In the genomic region with DNA sequence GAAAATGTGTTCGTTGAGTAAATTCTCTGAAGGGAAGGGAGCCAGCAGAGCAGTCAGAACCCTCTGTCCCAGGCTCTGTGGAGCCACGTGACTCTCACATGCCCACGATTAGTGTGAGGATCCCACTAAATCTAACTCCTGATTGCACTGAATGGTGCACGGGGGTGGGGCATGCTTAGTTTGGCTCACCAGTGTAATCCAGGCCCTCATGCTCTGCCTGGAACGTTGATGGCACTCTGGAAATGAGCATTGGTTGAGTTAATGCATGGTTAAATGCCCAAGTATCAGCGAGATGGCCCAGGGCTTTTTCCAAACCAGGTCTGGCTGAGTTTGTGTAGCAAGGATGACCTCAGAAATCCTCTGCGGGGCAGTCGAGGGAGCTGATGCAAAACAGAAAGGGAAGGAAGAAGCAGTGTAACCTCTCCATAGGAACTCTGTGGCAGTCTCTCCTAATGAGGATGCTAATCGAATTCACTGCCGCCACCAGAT, we compare ENCODE assay signal across 10 cellular contexts.
A peak's percentile ranks its signal among the peaks of the same experiment; 100 is the strongest.
DNase-seq lines count a peak whose midpoint lies in the region; ATAC-seq and TF ChIP-seq lines count a peak whose summit lies in the region.
"Had no signal": no experiment of that assay in that cellular context is flagged by ENCODE, and none has a peak within 500 bp of the region (broad histone marks: within the 10 kb centered on the region; RNA-seq: fewer than 3 reads in every experiment).

No MANE protein-coding gene starts in this region.

- H3K27ac ChIP-seq in uterus = peak overlapping the region; percentile 53 to 62

- intact Hi-C loops in uterus (cut with DNase I; ENCODE audit: low total_unique reads) = loop anchor here (5.0 kb wide), 1 partner anchor 319 kb away; no protein-coding TSS in a partner anchor

- H3K36me3 Mint-ChIP-seq in nephron (ENCODE audit: low read depth) = no peaks in the 10 kb centered on the region

- TF ChIP-seq CTCF in foreskin fibroblast (IDR thresholded peaks at IDR 0.05; ENCODE audit: low read depth, low read length) = no peak
- no peak for TF ChIP-seq CTCF in nephron (IDR thresholded peaks at IDR 0.05; ENCODE audit: unreplicated experiment in 3 of 3)
- no peak for TF ChIP-seq CTCF in uterus (IDR thresholded peaks at IDR 0.05)

- H3K4me3 Mint-ChIP-seq in nephron = no peak overlapping the region

- DNase-seq in RPMI7951 (ENCODE audit: low read depth) (peak; percentile 24), foreskin fibroblast (peak; percentile 7 to 50), uterus (peak; percentile 69 to 70), DMS79 (lab: John Stamatoyannopoulos, UW) (no peak)
- DNase-seq: activated T-cell treated with anti-CD3 and anti-CD28 coated beads for 4 hours, NCI-H1436 had no signal

- H3K36me3 ChIP-seq in uterus = no peaks in the 10 kb centered on the region
- H3K36me3 ChIP-seq: prostate gland had no signal

- H3K4me1 Mint-ChIP-seq in nephron = peaks cover 43% of the 10 kb centered on the region

- peaks cover 2% of the 10 kb centered on the region for H3K9me3 Mint-ChIP-seq in nephron

- H3K27me3 Mint-ChIP-seq in nephron (ENCODE audit: low read depth) = peaks cover 27% of the 10 kb centered on the region

- H3K4me3 ChIP-seq in foreskin fibroblast (ENCODE audit: low read depth in 1 of 2, low read length in 2 of 2) (no peak overlapping the region), uterus (no peak overlapping the region)
- H3K4me3 ChIP-seq: prostate gland had no signal

- H3K9me3 ChIP-seq in uterus = no peaks in the 10 kb centered on the region
- H3K9me3 ChIP-seq: prostate gland had no signal

- H3K4me1 ChIP-seq in uterus = peaks cover 0 to 4% of the 10 kb centered on the region in 2 donors
- H3K4me1 ChIP-seq: prostate gland had no signal

- no peak for TF ChIP-seq POLR2A in uterus (IDR thresholded peaks at IDR 0.05)

- ATAC-seq in HG03039 (IDR thresholded peaks at IDR 0.05; ENCODE audit: unreplicated experiment) = no peak
- ATAC-seq in HG02571 (IDR thresholded peaks at IDR 0.05; ENCODE audit: unreplicated experiment) = no peak

- peak overlapping the region; percentile 9 to 48 (median 25) for H3K27ac Mint-ChIP-seq in nephron

- no peaks in the 10 kb centered on the region for H3K27me3 ChIP-seq in uterus
